Comparison of ENCODE assay signal across 10 cellular contexts in genomic region chr12:16189849-16190248, GRCh38.
DNase-seq lines count a peak whose midpoint lies in the region; ATAC-seq, FAIRE-seq and TF ChIP-seq lines count a peak whose summit lies in the region.
"Had no signal": no experiment of that assay in that cellular context is flagged by ENCODE, and none has a peak within 500 bp of the region (broad histone marks: within the 10 kb centered on the region; RNA-seq: fewer than 3 reads in every experiment).

No MANE protein-coding gene starts in this region.

- H3K4me3 Mint-ChIP-seq in natural killer cell treated with Interleukin-12 subunit alpha and Interleukin-12 subunit beta and Interleukin-15 and Interleukin-18, amount 100 ng/mL, for 72 hours, result no peak overlapping the region
- H3K4me3 Mint-ChIP-seq: activated naive CD4-positive, alpha-beta T cell treated with anti-CD3 and anti-CD28 coated beads, Interleukin-2, amount 50 U/mL, for 24 hours; memory B cell had no signal

- H3K36me3 Mint-ChIP-seq in natural killer cell treated with Interleukin-12 subunit alpha and Interleukin-12 subunit beta and Interleukin-15 and Interleukin-18, amount 100 ng/mL, for 72 hours, result no peaks in the 10 kb centered on the region
- H3K36me3 Mint-ChIP-seq: activated naive CD4-positive, alpha-beta T cell treated with anti-CD3 and anti-CD28 coated beads, Interleukin-2, amount 50 U/mL, for 24 hours; memory B cell had no signal

- TF ChIP-seq CTCF in GM12872 (IDR thresholded peaks at IDR 0.05; ENCODE audit: insufficient read depth, low read depth, low read length), result peak; percentile 33; the same call in 1 of the 3 replicates

- FAIRE-seq in urothelium cell line (lab: Jason Lieb, UNC), result no peak

- H3K27ac Mint-ChIP-seq in natural killer cell treated with Interleukin-12 subunit alpha and Interleukin-12 subunit beta and Interleukin-15 and Interleukin-18, amount 100 ng/mL, for 72 hours, result no peak overlapping the region
- H3K27ac Mint-ChIP-seq: activated naive CD4-positive, alpha-beta T cell treated with anti-CD3 and anti-CD28 coated beads, Interleukin-2, amount 50 U/mL, for 24 hours; memory B cell had no signal

- H3K9me3 Mint-ChIP-seq in natural killer cell treated with Interleukin-12 subunit alpha and Interleukin-12 subunit beta and Interleukin-15 and Interleukin-18, amount 100 ng/mL, for 72 hours, result peaks cover 7% of the 10 kb centered on the region
- H3K9me3 Mint-ChIP-seq: activated naive CD4-positive, alpha-beta T cell treated with anti-CD3 and anti-CD28 coated beads, Interleukin-2, amount 50 U/mL, for 24 hours; memory B cell had no signal

- no peaks in the 10 kb centered on the region for H3K27me3 Mint-ChIP-seq in natural killer cell treated with Interleukin-12 subunit alpha and Interleukin-12 subunit beta and Interleukin-15 and Interleukin-18, amount 100 ng/mL, for 72 hours
- H3K27me3 Mint-ChIP-seq: activated naive CD4-positive, alpha-beta T cell treated with anti-CD3 and anti-CD28 coated beads, Interleukin-2, amount 50 U/mL, for 24 hours had no signal

- DNase-seq in LHCN-M2 (ENCODE audit: low read depth) (peak; percentile 35), SW480 (ENCODE audit: low spot score) (peak; percentile 58), medulla oblongata (ENCODE audit: extremely low spot score) (peak; percentile 27), nucleus accumbens (lab: John Stamatoyannopoulos, UW) (no peak), SKM-1 treated with dmso at 0.1 percent for 144 hours (lab: John Stamatoyannopoulos, UW; ENCODE audit: unreplicated experiment) (no peak), urothelium cell line (ENCODE audit: low spot score) (no peak)
- DNase-seq in natural killer cell treated with Interleukin-12 subunit alpha and Interleukin-12 subunit beta and Interleukin-15 and Interleukin-18, amount 100 ng/mL, for 72 hours (ENCODE audit: low spot score), result no peak

- ATAC-seq in natural killer cell treated with Interleukin-12 subunit alpha and Interleukin-12 subunit beta and Interleukin-15 and Interleukin-18, amount 100 ng/mL, for 72 hours, result no peak

- H3K4me1 Mint-ChIP-seq in natural killer cell treated with Interleukin-12 subunit alpha and Interleukin-12 subunit beta and Interleukin-15 and Interleukin-18, amount 100 ng/mL, for 72 hours (ENCODE audit: low read depth in 2 of 2), result no peaks in the 10 kb centered on the region
- H3K4me1 Mint-ChIP-seq: activated naive CD4-positive, alpha-beta T cell treated with anti-CD3 and anti-CD28 coated beads, Interleukin-2, amount 50 U/mL, for 24 hours; memory B cell had no signal

Comparison
In these comparisons a context has a peak if more than half of its experiments do, and no peak if none do; other contexts are left out.
1. DNase-seq: peak in LHCN-M2 (single experiment), SW480 (single experiment) and medulla oblongata (single experiment); none in natural killer cell treated with Interleukin-12 subunit alpha and Interleukin-12 subunit beta and Interleukin-15 and Interleukin-18, amount 100 ng/mL, for 72 hours (single experiment), nucleus accumbens (0 of 56), SKM-1 treated with dmso at 0.1 percent for 144 hours (single experiment) and urothelium cell line (single experiment).